In the genomic region with DNA sequence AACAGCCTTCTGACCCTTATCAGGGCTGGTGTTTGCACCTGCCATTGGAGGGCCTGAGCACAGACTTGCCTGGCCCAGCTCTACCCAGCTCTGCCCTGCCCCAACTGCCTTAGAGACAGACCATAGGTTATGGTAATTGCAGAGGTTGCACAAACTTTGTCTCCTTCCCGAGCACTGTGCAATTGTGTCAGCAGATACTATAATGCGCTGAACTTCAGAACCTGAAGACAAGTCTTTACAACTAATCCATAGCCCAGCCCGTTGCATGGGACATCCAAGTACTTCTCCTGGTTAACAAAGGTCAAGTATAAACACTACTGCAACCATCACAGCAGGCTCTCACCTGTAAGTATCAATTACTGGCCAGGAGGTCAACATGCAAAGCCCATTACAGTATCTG, we compare ENCODE assay signal across 34 cellular contexts.
"Had no signal": no experiment of that assay in that cellular context is flagged by ENCODE, and none has a peak within 500 bp of the region (broad histone marks: within the 10 kb centered on the region; RNA-seq: fewer than 3 reads in every experiment).

No MANE protein-coding gene starts in this region.

- DNase-seq: activated B cell treated with CpG ODN at 0.5 μM for 24 hours; activated CD4-positive, alpha-beta memory T cell treated with anti-CD3 and anti-CD28 coated beads for 36 hours; activated CD4-positive, alpha-beta T cell treated with anti-CD3 and anti-CD28 coated beads for 4 hours; activated CD4-positive, alpha-beta T cell treated with anti-CD3 and anti-CD28 coated beads, Interleukin-2, amount 50 U/mL, for 1 hour; activated CD4-positive, CD25-positive, alpha-beta regulatory T cell treated with anti-CD3 and anti-CD28 coated beads, Interleukin-2, amount 50 U/mL, for 72 hours; activated CD8-positive, alpha-beta memory T cell treated with anti-CD3 and anti-CD28 coated beads, Interleukin-2, amount 10 ng/mL, durations not matched to agents 7 days and 5 days; activated CD8-positive, alpha-beta memory T cell treated with anti-CD3 and anti-CD28 coated beads, Interleukin-2, amount 50 U/mL, for 48 hours; activated effector memory CD4-positive, alpha-beta T cell treated with anti-CD3 and anti-CD28 coated beads, Interleukin-2, amount 50 U/mL, for 16 hours; activated naive CD4-positive, alpha-beta T cell; activated naive CD4-positive, alpha-beta T cell treated with anti-CD3 and anti-CD28 coated beads, Interleukin-2, amount 50 U/mL, for 16 hours; activated naive CD8-positive, alpha-beta T cell treated with anti-CD3 and anti-CD28 coated beads for 36 hours; activated T-cell treated with anti-CD3 and anti-CD28 coated beads, Interleukin-2, amount 50 U/mL, for 48 hours; amniotic stem cell; aorta; brain microvascular endothelial cell; NCI-H1092 treated with DMSO at 0.1 percent for 48 hours; NCI-H1417 treated with DMSO at 0.1 percent for 48 hours; NCI-H1694 treated with DMSO at 0.1 percent for 48 hours; NCI-H2029 treated with DMSO at 0.1 percent for 48 hours; NCI-H2107; NCI-H2171; NCI-H510A; NCI-H526; NK-92 treated with Interleukin-12 subunit alpha and Interleukin-12 subunit beta, amount 100 ng/mL, for 24 hours; PC-9; Right ventricle myocardium superior; SW 1271; T-helper 1 cell; T-helper 2 cell; T-helper 9 cell had no signal

- H3K27me3 ChIP-seq: brain microvascular endothelial cell, cardiac muscle cell had no signal

- H3K27ac ChIP-seq: brain microvascular endothelial cell, KMS-11, PC-9, VCaP had no signal

- H3K4me3 ChIP-seq: cardiac muscle cell, PC-9 had no signal

- H3K36me3 ChIP-seq: brain microvascular endothelial cell, cardiac muscle cell had no signal

- H2AFZ ChIP-seq: PC-9 had no signal

- H3K4me2 ChIP-seq: KMS-11, PC-9 had no signal

- H3K9ac ChIP-seq: KMS-11 had no signal

- ATAC-seq: activated CD8-positive, alpha-beta memory T cell treated with anti-CD3 and anti-CD28 coated beads, Interleukin-2, amount 10 ng/mL, durations not matched to agents 7 days and 5 days; activated T-helper 17 cell treated with anti-CD3 and anti-CD28 coated beads, Interleukin-2, amount 50 U/mL, for 72 hours had no signal
